31 cellular contexts compared by ENCODE assay signal in genomic region chr12:53245289-53245688, GRCh38. TPM values are rescaled to one million over a fixed set of nuclear protein-coding genes. Genes with fewer than 3 reads are reported as not detected.
"Had no signal": no experiment of that assay in that cellular context is flagged by ENCODE, and none has a peak within 500 bp of the region (broad histone marks: within the 10 kb centered on the region; RNA-seq: fewer than 3 reads in every experiment).

No MANE protein-coding gene starts in this region.

- H3K27ac Mint-ChIP-seq: naive thymus-derived CD4-positive, alpha-beta T cell; natural killer cell; nephron; neural progenitor cell; progenitor cell of endocrine pancreas; stimulated activated naive CD8-positive, alpha-beta T cell treated with anti-CD3 and anti-CD28 coated beads, Interleukin-15, amount 100 ng/mL, for 72 hours; type B pancreatic cell had no signal

- H3K27me3 ChIP-seq: neural progenitor cell, suprapubic skin, testis, upper lobe of right lung, uterus had no signal

- H3K4me3 Mint-ChIP-seq: naive thymus-derived CD4-positive, alpha-beta T cell; natural killer cell; nephron; neural progenitor cell; stimulated activated memory B cell treated with anti-CD40 and anti-IgM and Interleukin-4, amounts not matched to agents 10 μg/mL and 1 μg/mL and 100 μg/mL, for 72 hours; type B pancreatic cell had no signal

- ATAC-seq: naive thymus-derived CD4-positive, alpha-beta T cell; natural killer cell; psoas muscle; right cardiac atrium; sciatic nerve; stimulated activated memory B cell treated with anti-CD40 and anti-IgM and Interleukin-4, amounts not matched to agents 10 μg/mL and 1 μg/mL and 100 μg/mL, for 72 hours; stimulated activated naive CD8-positive, alpha-beta T cell treated with anti-CD3 and anti-CD28 coated beads, Interleukin-15, amount 100 ng/mL, for 72 hours; stimulated activated naive CD8-positive, alpha-beta T cell treated with anti-CD3 and anti-CD28 coated beads, Interleukin-15, Interleukin-2, amounts not matched to agents 100 U/mL and 50 U/mL, for 24 hours; upper lobe of right lung had no signal

- H3K27me3 Mint-ChIP-seq: stimulated activated memory B cell treated with anti-CD40 and anti-IgM and Interleukin-4, amounts not matched to agents 10 μg/mL and 1 μg/mL and 100 μg/mL, for 72 hours had no signal

- H3K36me3 ChIP-seq: neural progenitor cell, spleen, suprapubic skin, tibial artery, transverse colon, upper lobe of right lung, uterus had no signal

- H3K9me3 Mint-ChIP-seq: natural killer cell; nephron; neural progenitor cell; stimulated activated memory B cell treated with anti-CD40 and anti-IgM and Interleukin-4, amounts not matched to agents 10 μg/mL and 1 μg/mL and 100 μg/mL, for 72 hours; stimulated activated naive CD8-positive, alpha-beta T cell treated with anti-CD3 and anti-CD28 coated beads, Interleukin-15, amount 100 ng/mL, for 72 hours; type B pancreatic cell had no signal

- H3K36me3 Mint-ChIP-seq: naive thymus-derived CD4-positive, alpha-beta T cell; natural killer cell; neural progenitor cell; stimulated activated memory B cell treated with anti-CD40 and anti-IgM and Interleukin-4, amounts not matched to agents 10 μg/mL and 1 μg/mL and 100 μg/mL, for 72 hours; type B pancreatic cell had no signal

- H3K9me3 ChIP-seq: psoas muscle, spleen, suprapubic skin, testis, tibial artery, transverse colon, upper lobe of right lung, uterus had no signal

- H3K4me1 Mint-ChIP-seq: natural killer cell had no signal

- DNase-seq: naive thymus-derived CD4-positive, alpha-beta T cell; natural killer cell; occipital lobe; right cardiac atrium; spleen; stimulated activated CD4-positive, alpha-beta T cell treated with anti-CD3 and anti-CD28 coated beads, Interleukin-12 subunit alpha, Interleukin-12 subunit beta, amount 100 ng/mL, for 4 hours; stimulated activated CD4-positive, alpha-beta T cell treated with anti-CD3 and anti-CD28 coated beads, Interleukin-1b, Interleukin-23, amount 100 ng/mL, for 48 hours; stimulated activated CD4-positive, alpha-beta T cell treated with anti-CD3 and anti-CD28 coated beads, Interleukin-4, amount 100 ng/mL, for 1 hour; stimulated activated CD4-positive, alpha-beta T cell treated with anti-CD3 and anti-CD28 coated beads, Interleukin-4, amount 100 ng/mL, for 4 hours; stimulated activated CD8-positive, alpha-beta memory T cell treated with anti-CD3 and anti-CD28 coated beads, Interleukin-4, amount 100 ng/mL, for 48 hours; stimulated activated naive CD4-positive, alpha-beta T cell; stimulated activated naive CD8-positive, alpha-beta T cell treated with anti-CD3 and anti-CD28 coated beads, Interleukin-15, amount 100 ng/mL, for 72 hours; stimulated activated naive CD8-positive, alpha-beta T cell treated with anti-CD3 and anti-CD28 coated beads, Interleukin-15, Interleukin-2, amounts not matched to agents 100 U/mL and 50 U/mL, for 24 hours; substantia nigra; testis; tibial artery; transverse colon; upper lobe of right lung; uterus had no signal

- H3K9ac ChIP-seq: neural progenitor cell, parathyroid adenoma had no signal

- H2AFZ ChIP-seq: neural progenitor cell, parathyroid adenoma had no signal

- H3K79me2 ChIP-seq: parathyroid adenoma had no signal

- H3K4me2 ChIP-seq: smooth muscle cell had no signal

- H3K27ac ChIP-seq: neural progenitor cell, parathyroid adenoma, psoas muscle, skin epidermis, spleen, suprapubic skin, testis, tibial artery, transverse colon, upper lobe of right lung, uterus had no signal

- H3K4me3 ChIP-seq: neural progenitor cell, psoas muscle, skin epidermis, smooth muscle cell, spleen, suprapubic skin, testis, tibial artery, transverse colon, upper lobe of right lung, uterus had no signal

- H3K4me1 ChIP-seq: parathyroid adenoma, psoas muscle, suprapubic skin, testis, tibial artery, upper lobe of right lung, uterus had no signal

RNA-seq across cellular contexts. Expression of gene ESPL1, which starts 22.8 kb away (rescaled TPM):
- polyA plus RNA-seq: naive thymus-derived CD4-positive, alpha-beta T cell had no signal

RNA-seq across cellular contexts. Expression of gene ITGB7, which starts 38.2 kb away (rescaled TPM):
- total RNA-seq: occipital lobe had no signal
- polyA plus RNA-seq: neural cell, smooth muscle cell had no signal
